ENCODE assay signal across 18 cellular contexts in genomic region chr3:115930168-115930567, GRCh38.
DNase-seq lines count a peak whose midpoint lies in the region; ATAC-seq lines count a peak whose summit lies in the region.
"Had no signal": no experiment of that assay in that cellular context is flagged by ENCODE, and none has a peak within 500 bp of the region (broad histone marks: within the 10 kb centered on the region; RNA-seq: fewer than 3 reads in every experiment).

No MANE protein-coding gene starts in this region.

- H4K20me1 ChIP-seq in BLaER1 treated with 17β-estradiol and CSF1 and Interleukin-3, amounts not matched to agents 10 nM and 100 nM: no peaks in the 10 kb centered on the region

- H3K4me1 ChIP-seq in BLaER1 treated with 17β-estradiol and CSF1 and Interleukin-3, amounts not matched to agents 10 nM and 100 nM: peaks cover 5 to 17% (median 9%) of the 10 kb centered on the region in 10 experiments; a peak in 17 of 20 replicates

- H3K4me3 ChIP-seq in BLaER1 treated with 17β-estradiol and CSF1 and Interleukin-3, amounts not matched to agents 10 nM and 100 nM: no peak overlapping the region
- H3K4me3 ChIP-seq: GM23338 had no signal

- no peak overlapping the region for H3K9ac ChIP-seq in BLaER1 treated with 17β-estradiol and CSF1 and Interleukin-3, amounts not matched to agents 10 nM and 100 nM

- no peaks in the 10 kb centered on the region for H3K9me3 ChIP-seq in BLaER1 treated with 17β-estradiol and CSF1 and Interleukin-3, amounts not matched to agents 10 nM and 100 nM (replicated peaks in 1 of 11)

- H3K27me3 ChIP-seq in BLaER1 treated with 17β-estradiol and CSF1 and Interleukin-3, amounts not matched to agents 10 nM and 100 nM: peaks cover 0 to 2% (median 0%) of the 10 kb centered on the region in 11 experiments; a peak in 3 of 22 replicates

- H3K36me3 ChIP-seq in BLaER1 treated with 17β-estradiol and CSF1 and Interleukin-3, amounts not matched to agents 10 nM and 100 nM: no peaks in the 10 kb centered on the region

- H3K27ac ChIP-seq in BLaER1 treated with 17β-estradiol and CSF1 and Interleukin-3, amounts not matched to agents 10 nM and 100 nM: peak overlapping the region in 1 of 11 experiments; percentile 7; a peak in 1 of 22 replicates

- DNase-seq in NCI-H82 (lab: John Stamatoyannopoulos, UW): no peak
- DNase-seq: 8988T; DMS153; GF-D8; HCEC 1CT; KBM-7; NCI-H1105; NCI-H2081; NK-92 treated with Interleukin-12 subunit alpha and Interleukin-12 subunit beta, amount 100 ng/mL, for 24 hours; Right ventricle myocardium superior had no signal

- H3K4me2 ChIP-seq in BLaER1 treated with 17β-estradiol and CSF1 and Interleukin-3, amounts not matched to agents 10 nM and 100 nM: peak overlapping the region in 8 of 11 experiments; percentile 14 to 66 (median 31); a peak in 12 of 22 replicates
- H3K4me2 ChIP-seq: GM23338 had no signal

- peak; percentile 46 for ATAC-seq in GM18868 (IDR thresholded peaks at IDR 0.05; ENCODE audit: unreplicated experiment)
- peak; percentile 43 for ATAC-seq in HG02798 (IDR thresholded peaks at IDR 0.05; ENCODE audit: poor library complexity, unreplicated experiment)
- peak; percentile 33 for ATAC-seq in HG03520 (IDR thresholded peaks at IDR 0.05; ENCODE audit: unreplicated experiment)
- ATAC-seq in GM19023 (IDR thresholded peaks at IDR 0.05; ENCODE audit: unreplicated experiment): no peak
- no peak for ATAC-seq in GM21619 (IDR thresholded peaks at IDR 0.05; ENCODE audit: unreplicated experiment)
- no peak for ATAC-seq in GM21737 (IDR thresholded peaks at IDR 0.05; ENCODE audit: unreplicated experiment)
- ATAC-seq: GM23338 had no signal

Comparison
In these comparisons a context has a peak if more than half of its experiments do, and no peak if none do; other contexts are left out.
1. ATAC-seq: peak in GM18868 (single experiment), HG02798 (single experiment) and HG03520 (single experiment); none in GM19023 (single experiment), GM21619 (single experiment) and GM21737 (single experiment).